ENCODE assay signal across 8 cellular contexts in genomic region chr4:185142911-185143595, GRCh38. TPM values are rescaled to one million over a fixed set of nuclear protein-coding genes. Genes with fewer than 3 reads are reported as not detected.
DNase-seq lines count a peak whose midpoint lies in the region; ATAC-seq lines count a peak whose summit lies in the region.

SLC25A4 (plus strand) TSS chr4:185143266; CDS start chr4:185143373, 107 bp downstream.

- peaks cover 7% of the 10 kb centered on the region for H3K79me2 ChIP-seq in ACC112 (ENCODE audit: control insufficient read depth, insufficient read depth, low read length, unreplicated experiment)

- H3K27ac ChIP-seq in ACC112 (ENCODE audit: low read depth, low read length), result no peak within 1 kb of the TSS
- H3K27ac ChIP-seq in cingulate gyrus (ENCODE audit: low read depth, low read length), result peak within 1 kb of the TSS; percentile 94

- no peaks in the 10 kb centered on the region for H3K27me3 ChIP-seq in ACC112 (ENCODE audit: insufficient read depth, low read length)

- DNase-seq in NCI-H2227 (lab: John Stamatoyannopoulos, UW; ENCODE audit: unreplicated experiment), result peak; percentile 88
- DNase-seq in activated CD4-positive, alpha-beta T cell treated with anti-CD3 and anti-CD28 coated beads for 4 hours, result peak; percentile 73 to 85
- peak; percentile 87 to 90 for DNase-seq in left colon
- peak; percentile 84 to 86 for DNase-seq in stimulated activated CD4-positive, alpha-beta T cell treated with anti-CD3 and anti-CD28 coated beads, Interleukin-2, amount 100 ng/mL, for 24 hours

- H2AFZ ChIP-seq in ACC112 (ENCODE audit: low read length, unreplicated experiment), result peak within 1 kb of the TSS; percentile 92

- peaks cover 18% of the 10 kb centered on the region for H3K4me1 ChIP-seq in ACC112 (ENCODE audit: control insufficient read depth, insufficient read depth, low read length, unreplicated experiment)

- intact Hi-C loops in left colon (cut with DNase I, micrococcal nuclease), result no loop called here

- H3K36me3 ChIP-seq in ACC112 (ENCODE audit: insufficient read depth, low read length), result no peaks in the 10 kb centered on the region

- H3K4me3 ChIP-seq in ACC112 (ENCODE audit: low read depth, low read length), result peak within 1 kb of the TSS; percentile 87

- ATAC-seq in GM18519 (IDR thresholded peaks at IDR 0.05; ENCODE audit: low FRiP score, unreplicated experiment) (peak; percentile 93), HG03060 (IDR thresholded peaks at IDR 0.05; ENCODE audit: low read depth, unreplicated experiment) (peak; percentile 80), left colon (peak; percentile 95)

RNA-seq across cellular contexts. Expression of gene SLC25A4, which starts in this region (rescaled TPM):
- 10 to 100 TPM; 37.9 to 43.9 TPM for total RNA-seq in left colon
